In genomic region chr1:114720492-114720891, GRCh38 we compare ENCODE assay signal across 1 cellular context.
TF ChIP-seq lines count a peak whose summit lies in the region.

No MANE protein-coding gene starts in this region.

TF ChIP-seq in HepG2, 621 proteins besides CTCF, POLR2A, EP300 and RAD21 (continued from another document and continues in another):
- TF ChIP-seq KIAA2018 (CRISPR knock-in tag; IDR thresholded peaks at IDR 0.05; ENCODE audit: borderline replicate concordance) = no peak
- TF ChIP-seq ZMYM4 (CRISPR knock-in tag; IDR thresholded peaks at IDR 0.05) = peak; percentile 45; the same call in 1 of the 2 replicates
- 0 out of 2 replicates have a peak, but pooled peaks have one; percentile 48 for TF ChIP-seq POGZ (CRISPR knock-in tag; IDR thresholded peaks at IDR 0.05)
- TF ChIP-seq ZNF678 (CRISPR knock-in tag; IDR thresholded peaks at IDR 0.05) = no peak
- TF ChIP-seq ZBTB14 (CRISPR knock-in tag; IDR thresholded peaks at IDR 0.05) = no peak
- TF ChIP-seq ARID5B (CRISPR knock-in tag; IDR thresholded peaks at IDR 0.05) = peak; percentile 39; the same call in 1 of the 2 replicates
- TF ChIP-seq SAP130 (CRISPR knock-in tag; IDR thresholded peaks at IDR 0.05; ENCODE audit: low read depth) = peak; percentile 36; the same call in 1 of the 2 replicates
- no peak for TF ChIP-seq KLF12 (CRISPR knock-in tag; IDR thresholded peaks at IDR 0.05; ENCODE audit: borderline replicate concordance)
- no peak for TF ChIP-seq ZNF816 (CRISPR knock-in tag; IDR thresholded peaks at IDR 0.05; ENCODE audit: borderline replicate concordance)
- no peak for TF ChIP-seq TSC22D2 (CRISPR knock-in tag; IDR thresholded peaks at IDR 0.05; ENCODE audit: borderline replicate concordance)
- TF ChIP-seq NCOR1 (IDR thresholded peaks at IDR 0.05; ENCODE audit: borderline replicate concordance, low read length) = peak; percentile 80
- no peak for TF ChIP-seq SAFB2 (CRISPR knock-in tag; IDR thresholded peaks at IDR 0.05; ENCODE audit: borderline replicate concordance, low read depth)
- no peak for TF ChIP-seq HMGA1 (CRISPR knock-in tag; conservative IDR thresholded peaks at IDR 0.05)
- no peak for TF ChIP-seq KDM1A (CRISPR knock-in tag; IDR thresholded peaks at IDR 0.05)
- TF ChIP-seq SETDB1 (CRISPR knock-in tag; IDR thresholded peaks at IDR 0.05; ENCODE audit: borderline replicate concordance) = no peak
- TF ChIP-seq ZBTB40 (IDR thresholded peaks at IDR 0.05) = no peak
- TF ChIP-seq ZBTB40 (CRISPR knock-in tag; IDR thresholded peaks at IDR 0.05) = no peak
- TF ChIP-seq MED1 (CRISPR knock-in tag; IDR thresholded peaks at IDR 0.05) = 0 out of 2 replicates have a peak, but pooled peaks have one; percentile 23
- peak; percentile 94 for TF ChIP-seq EHMT2 (IDR thresholded peaks at IDR 0.05; ENCODE audit: borderline replicate concordance, low read depth, low read length)
- TF ChIP-seq ZSCAN30 (CRISPR knock-in tag; IDR thresholded peaks at IDR 0.05) = no peak
- TF ChIP-seq ARNTL (CRISPR knock-in tag; IDR thresholded peaks at IDR 0.05) = no peak
- 0 out of 2 replicates have a peak, but pooled peaks have one; percentile 46 for TF ChIP-seq RCOR2 (CRISPR knock-in tag; IDR thresholded peaks at IDR 0.05)
- no peak for TF ChIP-seq KLF15 (CRISPR knock-in tag; IDR thresholded peaks at IDR 0.05; ENCODE audit: borderline replicate concordance)
- TF ChIP-seq NR2F6 (IDR thresholded peaks at IDR 0.05) = 0 out of 2 replicates have a peak, but pooled peaks have one; percentile 35
- TF ChIP-seq NR2F6 (CRISPR knock-in tag; IDR thresholded peaks at IDR 0.05) = no peak
- TF ChIP-seq RFXANK (CRISPR knock-in tag; IDR thresholded peaks at IDR 0.05) = no peak
- TF ChIP-seq ZNF563 (CRISPR knock-in tag; IDR thresholded peaks at IDR 0.05) = no peak
- TF ChIP-seq GZF1 (CRISPR knock-in tag; IDR thresholded peaks at IDR 0.05) = no peak
- TF ChIP-seq POLR2AphosphoS5 (IDR thresholded peaks at IDR 0.05; ENCODE audit: low read depth, low read length) = no peak
- peak; percentile 29; the same call in 1 of the 2 replicates for TF ChIP-seq RXRB (CRISPR knock-in tag; IDR thresholded peaks at IDR 0.05; ENCODE audit: borderline replicate concordance)
- no peak for TF ChIP-seq ZNF496 (CRISPR knock-in tag; IDR thresholded peaks at IDR 0.05; ENCODE audit: insufficient replicate concordance)
- TF ChIP-seq HNF4G (IDR thresholded peaks at IDR 0.05; ENCODE audit: borderline replicate concordance, low read depth, low read length) = peak; percentile 70
- no peak for TF ChIP-seq HNF4G (CRISPR knock-in tag; IDR thresholded peaks at IDR 0.05; ENCODE audit: borderline replicate concordance, low read depth)
- no peak for TF ChIP-seq ZNF484 (CRISPR knock-in tag; IDR thresholded peaks at IDR 0.05; ENCODE audit: borderline replicate concordance, low read depth)
- TF ChIP-seq CEBPG (CRISPR knock-in tag; IDR thresholded peaks at IDR 0.05) = peak; percentile 82
- no peak for TF ChIP-seq SYNCRIP (IDR thresholded peaks at IDR 0.05; ENCODE audit: insufficient read depth, low read depth, low read length)
- TF ChIP-seq ZBTB34 (CRISPR knock-in tag; IDR thresholded peaks at IDR 0.05) = peak; percentile 54; the same call in 1 of the 2 replicates
- TF ChIP-seq ZNF652 (CRISPR knock-in tag; IDR thresholded peaks at IDR 0.05; ENCODE audit: borderline replicate concordance, low read depth) = 0 out of 2 replicates have a peak, but pooled peaks have one; percentile 14
